8 cellular contexts compared by ENCODE assay signal in genomic region chr7:65771164-65771533, GRCh38.
DNase-seq lines count a peak whose midpoint lies in the region; ATAC-seq and TF ChIP-seq lines count a peak whose summit lies in the region.
"Not testable (repeated sequence)": the region's sequence is repeated elsewhere in the genome, so short reads cannot be mapped to it uniquely, and the experiment has no call there.

No MANE protein-coding gene starts in this region.

- 91 to 96% methylated on average over 9 to 18 of the region's 18 CpGs for WGBS in endodermal cell (ENCODE audit: insufficient coverage in 1 of 2, insufficient read length in 1 of 2), 2 experiments
- 52 to 72% methylated on average over 16 to 18 of the region's 18 CpGs for WGBS in testis, 2 donors

- H3K4me3 Mint-ChIP-seq in CD14-positive monocyte (peak overlapping the region; percentile 85 to 91), endodermal cell (peak overlapping the region; percentile 82)
- peak overlapping the region; percentile 87 for H3K4me3 Mint-ChIP-seq in activated naive CD8-positive, alpha-beta T cell treated with anti-CD3 and anti-CD28 coated beads for 36 hours

- H3K9me3 Mint-ChIP-seq in CD14-positive monocyte; activated naive CD8-positive, alpha-beta T cell treated with anti-CD3 and anti-CD28 coated beads for 36 hours; endodermal cell: not testable (repeated sequence)

- POLR2A ChIA-PET in RWPE1 (lab: Yijun Ruan, JAX; ENCODE audit: low non-redundant PET): not testable (repeated sequence)

- H3K27ac Mint-ChIP-seq in CD14-positive monocyte (peak overlapping the region; percentile 93 to 98 (median 95)), endodermal cell (peak overlapping the region; percentile 82)
- H3K27ac Mint-ChIP-seq in activated naive CD8-positive, alpha-beta T cell treated with anti-CD3 and anti-CD28 coated beads for 36 hours: peak overlapping the region; percentile 89

- not testable (repeated sequence) for H3K27me3 Mint-ChIP-seq in CD14-positive monocyte (ENCODE audit: low read depth in 3 of 3); activated naive CD8-positive, alpha-beta T cell treated with anti-CD3 and anti-CD28 coated beads for 36 hours; endodermal cell (ENCODE audit: insufficient read depth)

- H3K4me1 ChIP-seq in endodermal cell (ENCODE audit: control insufficient read depth, insufficient read depth, low read length); neutrophil (ENCODE audit: control insufficient read depth in 1 of 2, insufficient read depth in 1 of 2, low read depth in 1 of 2, low read length in 1 of 2); testis: not testable (repeated sequence)

- DNase-seq in CD14-positive monocyte (ENCODE audit: low spot score); RWPE1 (ENCODE audit: low spot score); activated naive CD8-positive, alpha-beta T cell treated with anti-CD3 and anti-CD28 coated beads for 36 hours; endodermal cell; kidney epithelial cell (ENCODE audit: low read depth); testis: not testable (repeated sequence)

- H3K27ac ChIP-seq in RWPE1: peak overlapping the region; percentile 65
- H3K27ac ChIP-seq in endodermal cell (ENCODE audit: low read depth, low read length): not testable (repeated sequence)
- H3K27ac ChIP-seq in neutrophil: peak overlapping the region; percentile 82
- peak overlapping the region; percentile 86 to 90 for H3K27ac ChIP-seq in testis

- not testable (repeated sequence) for TF ChIP-seq CTCF in CD14-positive monocyte (IDR thresholded peaks at IDR 0.05); RWPE1 (conservative IDR thresholded peaks at IDR 0.05; ENCODE audit: low read depth); endodermal cell (conservative IDR thresholded peaks at IDR 0.05); kidney epithelial cell (IDR thresholded peaks at IDR 0.05; ENCODE audit: insufficient read depth, low read length, poor library complexity, severe bottlenecking); neutrophil (IDR thresholded peaks at IDR 0.05); testis (IDR thresholded peaks at IDR 0.05)

- not testable (repeated sequence) for H3K4me1 Mint-ChIP-seq in CD14-positive monocyte; activated naive CD8-positive, alpha-beta T cell treated with anti-CD3 and anti-CD28 coated beads for 36 hours; endodermal cell

- H3K36me3 ChIP-seq in endodermal cell (ENCODE audit: control insufficient read depth, insufficient read depth, low read length); kidney epithelial cell (ENCODE audit: control insufficient read depth, insufficient read depth, low read length); neutrophil; testis (ENCODE audit: low read depth, missing control alignments): not testable (repeated sequence)

- not testable (repeated sequence) for H3K27me3 ChIP-seq in endodermal cell (ENCODE audit: control insufficient read depth, insufficient read depth, low read length, poor library complexity, severe bottlenecking); kidney epithelial cell (ENCODE audit: control insufficient read depth, insufficient read depth, low read length); neutrophil; testis

- TF ChIP-seq POLR2A in testis (IDR thresholded peaks at IDR 0.05): not testable (repeated sequence)

- ATAC-seq in HG02571 (IDR thresholded peaks at IDR 0.05; ENCODE audit: unreplicated experiment): peak; percentile 1

- H3K4me3 ChIP-seq in endodermal cell (ENCODE audit: low read length) (peak overlapping the region; percentile 81), kidney epithelial cell (ENCODE audit: low read depth, low read length) (peak overlapping the region; percentile 76), neutrophil (ENCODE audit: low read depth in 1 of 2, low read length in 1 of 2) (peak overlapping the region; percentile 75 to 82), testis (peak overlapping the region; percentile 87 to 88)

- H3K36me3 Mint-ChIP-seq in CD14-positive monocyte; activated naive CD8-positive, alpha-beta T cell treated with anti-CD3 and anti-CD28 coated beads for 36 hours; endodermal cell (ENCODE audit: low read depth): not testable (repeated sequence)

- intact Hi-C loops in CD14-positive monocyte (cut with micrococcal nuclease); testis (cut with DNase I; ENCODE audit: low total_unique reads): not testable (repeated sequence)

- H3K9ac ChIP-seq in endodermal cell (ENCODE audit: extremely low read depth, low read length, poor library complexity, severe bottlenecking): not testable (repeated sequence)

- H3K9me3 ChIP-seq in endodermal cell (ENCODE audit: control insufficient read depth, low read length); neutrophil; testis: not testable (repeated sequence)

- CTCF ChIA-PET in RWPE1 (lab: Yijun Ruan, JAX): interaction anchor here (0.6 kb wide), 1 partner anchor 338 kb away, joined by 4 read pairs; no protein-coding TSS in a partner anchor
